Comparison of ENCODE assay signal across 20 cellular contexts in the genomic region with DNA sequence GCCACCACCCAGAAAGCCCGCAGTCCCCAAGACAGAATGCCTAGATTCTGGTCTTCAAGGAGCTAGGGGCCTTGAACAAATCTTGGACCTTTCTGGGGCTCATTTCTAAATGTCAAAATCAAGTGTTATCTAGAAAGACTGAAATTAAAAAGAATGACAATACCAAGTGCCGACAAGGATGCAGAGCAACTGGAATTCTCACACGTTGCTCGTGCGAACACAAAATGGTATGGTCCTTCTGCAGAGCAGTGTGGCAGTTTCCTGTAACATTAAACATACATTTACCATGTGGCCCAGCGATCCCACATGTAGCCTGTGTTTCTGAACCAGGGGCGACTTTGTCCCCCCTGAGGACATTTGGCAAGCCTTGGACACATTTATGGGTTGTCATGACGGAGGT.
A peak's percentile ranks its signal among the peaks of the same experiment; 100 is the strongest.
DNase-seq lines count a peak whose midpoint lies in the region; ATAC-seq, FAIRE-seq and TF ChIP-seq lines count a peak whose summit lies in the region.
"Had no signal": no experiment of that assay in that cellular context is flagged by ENCODE, and none has a peak within 500 bp of the region (broad histone marks: within the 10 kb centered on the region; RNA-seq: fewer than 3 reads in every experiment).

No MANE protein-coding gene starts in this region.

- TF ChIP-seq POLR2A in GM12891 (IDR thresholded peaks at IDR 0.05; ENCODE audit: low read depth, low read length) (no peak), stomach (IDR thresholded peaks at IDR 0.05) (no peak)

- H3K9me3 ChIP-seq in lower lobe of right lung, result peaks cover 4% of the 10 kb centered on the region
- peaks cover 0 to 5% (median 2%) of the 10 kb centered on the region in 4 donors for H3K9me3 ChIP-seq in stomach
- H3K9me3 ChIP-seq: ovary had no signal

- H3K27ac ChIP-seq in angular gyrus (ENCODE audit: low read depth, low read length) (peak overlapping the region; percentile 17), lower lobe of right lung (peak overlapping the region; percentile 18), stomach (peak overlapping the region in 3 of 5 donors; percentile 42 to 62 (median 55))
- H3K27ac ChIP-seq: ovary had no signal

- FAIRE-seq in GM12891 (lab: Jason Lieb, UNC), result peak; percentile 60
- FAIRE-seq: bronchial epithelial cell, TTC549 had no signal

- WGBS in stomach, 5 donors, result 87 to 92% (median 90%) methylated on average over 8 of the region's 8 CpGs

- TF ChIP-seq CTCF in lower lobe of right lung (IDR thresholded peaks at IDR 0.05), result no peak
- no peak for TF ChIP-seq CTCF in stomach (IDR thresholded peaks at IDR 0.05)

- intact Hi-C loops in lower lobe of right lung (cut with DNase I), result no loop called here
- intact Hi-C loops in stomach (cut with DNase I; ENCODE audit: low total_unique reads), result no loop called here

- no peak overlapping the region for H3K4me3 ChIP-seq in lower lobe of right lung
- H3K4me3 ChIP-seq in stomach, result no peak overlapping the region
- H3K4me3 ChIP-seq: GM23338, ovary, skin epidermis had no signal

- no peak for ATAC-seq in lower lobe of right lung
- ATAC-seq in HG02973 (IDR thresholded peaks at IDR 0.05; ENCODE audit: unreplicated experiment), result no peak
- ATAC-seq in HG03469 (IDR thresholded peaks at IDR 0.05; ENCODE audit: unreplicated experiment), result no peak
- ATAC-seq: activated CD8-positive, alpha-beta memory T cell treated with anti-CD3 and anti-CD28 coated beads, Interleukin-2, amount 10 ng/mL, durations not matched to agents 7 days and 5 days; GM23338; left lobe of liver had no signal

- DNase-seq in GM12891 (ENCODE audit: insufficient read length, low spot score) (no peak), lower lobe of right lung (no peak), stomach (no peak), GDM1 (lab: John Stamatoyannopoulos, UW) (no peak)
- DNase-seq: activated CD4-positive, alpha-beta T cell treated with anti-CD3 and anti-CD28 coated beads for 4 hours; activated CD8-positive, alpha-beta memory T cell treated with anti-CD3 and anti-CD28 coated beads, Interleukin-2, amount 10 ng/mL, durations not matched to agents 7 days and 5 days; erythroblast; NCI-H1105 treated with DMSO at 0.1 percent for 48 hours; NCI-H524 treated with DMSO at 0.1 percent for 48 hours; stimulated activated CD4-positive, alpha-beta T cell treated with anti-CD3 and anti-CD28 coated beads, Interleukin-2, amount 100 ng/mL, for 48 hours; SW 1271 had no signal

- H3K4me1 ChIP-seq in lower lobe of right lung (peaks cover 24% of the 10 kb centered on the region), stomach (peaks cover 0 to 37% (median 14%) of the 10 kb centered on the region in 4 donors)

- H3K36me3 ChIP-seq in lower lobe of right lung, result no peaks in the 10 kb centered on the region
- H3K36me3 ChIP-seq in stomach, result no peaks in the 10 kb centered on the region
- H3K36me3 ChIP-seq: ovary had no signal

- peaks cover 4% of the 10 kb centered on the region for H3K27me3 ChIP-seq in lower lobe of right lung (ENCODE audit: low read depth)
- H3K27me3 ChIP-seq in stomach, result no peaks in the 10 kb centered on the region
- H3K27me3 ChIP-seq: ovary had no signal

- TF ChIP-seq EP300 in stomach (IDR thresholded peaks at IDR 0.05), result no peak

TF ChIP-seq in GM12891, 5 proteins besides CTCF, POLR2A, EP300 and RAD21:
- no peak for TF ChIP-seq POLR2AphosphoS5 (IDR thresholded peaks at IDR 0.05; ENCODE audit: low read depth, low read length)
- no peak for TF ChIP-seq SPI1 (IDR thresholded peaks at IDR 0.05; ENCODE audit: low read depth, low read length)
- no peak for TF ChIP-seq POU2F2 (IDR thresholded peaks at IDR 0.05; ENCODE audit: low read depth, low read length)
- no peak for TF ChIP-seq TAF1 (IDR thresholded peaks at IDR 0.05; ENCODE audit: low read depth, low read length)
- no peak for TF ChIP-seq PAX5 (IDR thresholded peaks at IDR 0.05; ENCODE audit: insufficient read depth, low read length, severe bottlenecking)
